ENCODE assay signal across 25 cellular contexts in genomic region chr18:4096501-4096900, GRCh38.
A peak's percentile ranks its signal among the peaks of the same experiment; 100 is the strongest.
DNase-seq lines count a peak whose midpoint lies in the region; ATAC-seq, FAIRE-seq and TF ChIP-seq lines count a peak whose summit lies in the region.
"Had no signal": no experiment of that assay in that cellular context is flagged by ENCODE, and none has a peak within 500 bp of the region (broad histone marks: within the 10 kb centered on the region; RNA-seq: fewer than 3 reads in every experiment).

No MANE protein-coding gene starts in this region.

- no peak for ATAC-seq in activated T-cell treated with anti-CD3 and anti-CD28 coated beads, Interleukin-2, amount 50 U/mL, for 4 hours
- no peak for ATAC-seq in GM19467 (IDR thresholded peaks at IDR 0.05; ENCODE audit: unreplicated experiment)
- ATAC-seq in HG02852 (IDR thresholded peaks at IDR 0.05; ENCODE audit: unreplicated experiment), result no peak

- H3K27ac Mint-ChIP-seq in astrocyte (ENCODE audit: unreplicated experiment), result no peak overlapping the region
- H3K27ac Mint-ChIP-seq: nephron progenitor cell; stimulated activated naive CD8-positive, alpha-beta T cell treated with anti-CD3 and anti-CD28 coated beads, Interleukin-15, Interleukin-2, amounts not matched to agents 100 ng/mL and 50 ng/mL, for 24 hours had no signal

- H3K9ac ChIP-seq in astrocyte (ENCODE audit: low read length), result no peak overlapping the region
- H3K9ac ChIP-seq: BLaER1 had no signal

- H3K4me3 Mint-ChIP-seq in astrocyte (ENCODE audit: unreplicated experiment), result no peak overlapping the region
- no peak overlapping the region for H3K4me3 Mint-ChIP-seq in activated T-cell treated with anti-CD3 and anti-CD28 coated beads, Interleukin-2, amount 50 U/mL, for 4 hours
- H3K4me3 Mint-ChIP-seq: nephron progenitor cell; stimulated activated naive CD8-positive, alpha-beta T cell treated with anti-CD3 and anti-CD28 coated beads, Interleukin-15, Interleukin-2, amounts not matched to agents 100 ng/mL and 50 ng/mL, for 24 hours had no signal

- DNase-seq in DMS53 (lab: John Stamatoyannopoulos, UW) (peak; percentile 20), DMS53 treated with DMSO at 0.1 percent for 48 hours (lab: John Stamatoyannopoulos, UW; ENCODE audit: unreplicated experiment) (no peak), astrocyte (ENCODE audit: low read depth) (peak; percentile 76), hepatocyte (ENCODE audit: low spot score) (peak; percentile 67), spleen (no peak)
- no peak for DNase-seq in activated T-cell treated with anti-CD3 and anti-CD28 coated beads, Interleukin-2, amount 50 U/mL, for 4 hours
- DNase-seq: activated gamma-delta T cell; central memory CD4-positive, alpha-beta T cell; dorsolateral prefrontal cortex; KBM-7; NCI-H1694 treated with DMSO at 0.1 percent for 48 hours; NCI-H82; nephron progenitor cell; OCI-M1; SIG-M5; stimulated activated CD4-positive, alpha-beta T cell treated with anti-CD3 and anti-CD28 coated beads, Interleukin-4, amount 100 ng/mL, for 1 hour; T-helper 1 cell; trophoblast cell had no signal

- H3K79me2 ChIP-seq in astrocyte (ENCODE audit: insufficient read depth, low read length) (no peaks in the 10 kb centered on the region), hepatocyte (no peaks in the 10 kb centered on the region)

- peaks cover 4% of the 10 kb centered on the region for H3K4me1 ChIP-seq in astrocyte (ENCODE audit: insufficient read depth, low read length)
- no peaks in the 10 kb centered on the region for H3K4me1 ChIP-seq in hepatocyte (ENCODE audit: insufficient read depth)
- no peaks in the 10 kb centered on the region for H3K4me1 ChIP-seq in spleen
- H3K4me1 ChIP-seq: BLaER1 had no signal

- H3K9me2 ChIP-seq in hepatocyte (replicated peaks; ENCODE audit: insufficient read depth), result no peaks in the 10 kb centered on the region

- no peak for TF ChIP-seq POLR2A in spleen (IDR thresholded peaks at IDR 0.05)

- peak overlapping the region; percentile 34 for H3K4me2 ChIP-seq in astrocyte (ENCODE audit: low read length)
- no peak overlapping the region for H3K4me2 ChIP-seq in hepatocyte
- H3K4me2 ChIP-seq: BLaER1 had no signal

- no peaks in the 10 kb centered on the region for H3K36me3 Mint-ChIP-seq in astrocyte (ENCODE audit: low read depth, unreplicated experiment)
- no peaks in the 10 kb centered on the region for H3K36me3 Mint-ChIP-seq in activated T-cell treated with anti-CD3 and anti-CD28 coated beads, Interleukin-2, amount 50 U/mL, for 4 hours (ENCODE audit: insufficient read depth)

- no peaks in the 10 kb centered on the region for H3K27me3 Mint-ChIP-seq in astrocyte (ENCODE audit: low read depth, unreplicated experiment)
- peaks cover 9% of the 10 kb centered on the region for H3K27me3 Mint-ChIP-seq in activated T-cell treated with anti-CD3 and anti-CD28 coated beads, Interleukin-2, amount 50 U/mL, for 4 hours (ENCODE audit: low read depth)
- H3K27me3 Mint-ChIP-seq: stimulated activated naive CD8-positive, alpha-beta T cell treated with anti-CD3 and anti-CD28 coated beads, Interleukin-15, Interleukin-2, amounts not matched to agents 100 ng/mL and 50 ng/mL, for 24 hours had no signal

- peaks cover 2% of the 10 kb centered on the region for H3K9me3 Mint-ChIP-seq in astrocyte (ENCODE audit: unreplicated experiment)
- H3K9me3 Mint-ChIP-seq in activated T-cell treated with anti-CD3 and anti-CD28 coated beads, Interleukin-2, amount 50 U/mL, for 4 hours, result no peaks in the 10 kb centered on the region
- H3K9me3 Mint-ChIP-seq: stimulated activated naive CD8-positive, alpha-beta T cell treated with anti-CD3 and anti-CD28 coated beads, Interleukin-15, Interleukin-2, amounts not matched to agents 100 ng/mL and 50 ng/mL, for 24 hours had no signal

- H4K20me1 ChIP-seq in astrocyte (ENCODE audit: insufficient read depth, low read length), result no peaks in the 10 kb centered on the region
- H4K20me1 ChIP-seq in hepatocyte (ENCODE audit: insufficient read depth, poor library complexity, severe bottlenecking), result no peaks in the 10 kb centered on the region
- H4K20me1 ChIP-seq: BLaER1 had no signal

- H3K4me3 ChIP-seq in astrocyte (ENCODE audit: insufficient read depth, low read depth, low read length) (no peak overlapping the region), hepatocyte (no peak overlapping the region), spleen (no peak overlapping the region)
- H3K4me3 ChIP-seq: BLaER1, dorsolateral prefrontal cortex, skin epidermis had no signal

- no peak for FAIRE-seq in astrocyte (lab: Jason Lieb, UNC)
- FAIRE-seq: D721Med had no signal

- H2AFZ ChIP-seq in astrocyte (ENCODE audit: low read depth, low read length) (peak overlapping the region; percentile 35), hepatocyte (no peak overlapping the region)

- H3K9me3 ChIP-seq in astrocyte (ENCODE audit: insufficient read depth, low read depth, low read length), result peaks cover 2% of the 10 kb centered on the region
- H3K9me3 ChIP-seq in hepatocyte (ENCODE audit: low read depth), result no peaks in the 10 kb centered on the region
- H3K9me3 ChIP-seq in spleen, result peaks cover 0 to 11% (median 0%) of the 10 kb centered on the region in 8 donors

- intact Hi-C loops in spleen (cut with DNase I; ENCODE audit: low total_unique reads), result no loop called here

- no peaks in the 10 kb centered on the region for H3K36me3 ChIP-seq in astrocyte (ENCODE audit: insufficient read depth, low read length)
- H3K36me3 ChIP-seq in hepatocyte (replicated peaks; ENCODE audit: insufficient read depth, low read depth), result no peaks in the 10 kb centered on the region
- H3K36me3 ChIP-seq in spleen, result no peaks in the 10 kb centered on the region
- H3K36me3 ChIP-seq: BLaER1 had no signal

- H3K27ac ChIP-seq in astrocyte (ENCODE audit: low read depth, low read length) (no peak overlapping the region), hepatocyte (no peak overlapping the region), spleen (no peak overlapping the region)
- H3K27ac ChIP-seq: 22Rv1, BLaER1, dorsolateral prefrontal cortex, skin epidermis had no signal

- TF ChIP-seq CTCF in astrocyte (IDR thresholded peaks at IDR 0.05; ENCODE audit: insufficient read depth, low read depth, low read length) (no peak), hepatocyte (IDR thresholded peaks at IDR 0.05; ENCODE audit: poor library complexity) (no peak), spleen (IDR thresholded peaks at IDR 0.05 in 8 of 11, conservative IDR thresholded peaks at IDR 0.05 in 3 of 11) (no peak)

- peaks cover 2% of the 10 kb centered on the region for H3K4me1 Mint-ChIP-seq in astrocyte (ENCODE audit: low read depth, unreplicated experiment)
- H3K4me1 Mint-ChIP-seq in activated T-cell treated with anti-CD3 and anti-CD28 coated beads, Interleukin-2, amount 50 U/mL, for 4 hours (ENCODE audit: low read depth), result peaks cover 4% of the 10 kb centered on the region
- H3K4me1 Mint-ChIP-seq: nephron progenitor cell had no signal

- H3K27me3 ChIP-seq in astrocyte (ENCODE audit: insufficient read depth, low read length) (no peaks in the 10 kb centered on the region), hepatocyte (no peaks in the 10 kb centered on the region), spleen (replicated peaks in 1 of 7) (peaks cover 0 to 3% (median 0%) of the 10 kb centered on the region in 7 donors)
- H3K27me3 ChIP-seq: BLaER1, dorsolateral prefrontal cortex had no signal

- WGBS in hepatocyte (ENCODE audit: low lambda C conversion rate, missing lambda C conversion rate), result 16% methylated on average over 4 of the region's 4 CpGs
- WGBS in spleen, 5 donors, result 61 to 83% (median 80%) methylated on average over 4 of the region's 4 CpGs

Comparison
In these comparisons a context has a peak if more than half of its experiments do, and no peak if none do; other contexts are left out.
1. DNase-seq: peak in DMS53 (single experiment), astrocyte (single experiment) and hepatocyte (single experiment); none in DMS53 treated with DMSO at 0.1 percent for 48 hours (single experiment), activated T-cell treated with anti-CD3 and anti-CD28 coated beads, Interleukin-2, amount 50 U/mL, for 4 hours (single experiment) and spleen (single experiment).